20 cellular contexts compared by ENCODE assay signal in genomic region chr13:23634897-23635296, GRCh38.
"Had no signal": no experiment of that assay in that cellular context is flagged by ENCODE, and none has a peak within 500 bp of the region (broad histone marks: within the 10 kb centered on the region; RNA-seq: fewer than 3 reads in every experiment).

No MANE protein-coding gene starts in this region.

- FAIRE-seq: urothelium cell line had no signal

- H3K27ac Mint-ChIP-seq: activated CD4-positive, alpha-beta T cell treated with anti-CD3 and anti-CD28 coated beads, Interleukin-2, amount 10 ng/mL, durations not matched to agents 7 days and 5 days; activated CD8-positive, alpha-beta T cell treated with anti-CD3 and anti-CD28 coated beads, Interleukin-2, amount 10 ng/mL, durations not matched to agents 7 days and 5 days; activated naive CD4-positive, alpha-beta T cell treated with anti-CD3 and anti-CD28 coated beads, Interleukin-2, amount 10 ng/mL, durations not matched to agents 7 days and 5 days had no signal

- H3K9me3 Mint-ChIP-seq: activated CD4-positive, alpha-beta T cell treated with anti-CD3 and anti-CD28 coated beads, Interleukin-2, amount 10 ng/mL, durations not matched to agents 7 days and 5 days; activated naive CD4-positive, alpha-beta T cell treated with anti-CD3 and anti-CD28 coated beads, Interleukin-2, amount 10 ng/mL, durations not matched to agents 7 days and 5 days; activated T-cell treated with anti-CD3 and anti-CD28 coated beads, Interleukin-2, amount 50 U/mL, for 4 hours; central memory CD8-positive, alpha-beta T cell; neural crest cell had no signal

- H3K9me3 ChIP-seq: heart right ventricle, tibial artery had no signal

- H3K4me3 Mint-ChIP-seq: activated CD4-positive, alpha-beta T cell treated with anti-CD3 and anti-CD28 coated beads, Interleukin-2, amount 10 ng/mL, durations not matched to agents 7 days and 5 days; activated CD8-positive, alpha-beta T cell treated with anti-CD3 and anti-CD28 coated beads, Interleukin-2, amount 10 ng/mL, durations not matched to agents 7 days and 5 days; activated naive CD4-positive, alpha-beta T cell treated with anti-CD3 and anti-CD28 coated beads, Interleukin-2, amount 10 ng/mL, durations not matched to agents 7 days and 5 days; activated T-cell treated with anti-CD3 and anti-CD28 coated beads, Interleukin-2, amount 50 U/mL, for 4 hours; central memory CD8-positive, alpha-beta T cell; neural crest cell had no signal

- ATAC-seq: activated CD8-positive, alpha-beta T cell treated with anti-CD3 and anti-CD28 coated beads, Interleukin-2, amount 10 ng/mL, durations not matched to agents 7 days and 5 days; activated T-cell treated with anti-CD3 and anti-CD28 coated beads, Interleukin-2, amount 50 U/mL, for 4 hours; esophagus mucosa; heart right ventricle; left ventricle myocardium superior; right cardiac atrium had no signal

- DNase-seq: activated CD4-positive, alpha-beta T cell treated with anti-CD3 and anti-CD28 coated beads, Interleukin-2, amount 10 ng/mL, durations not matched to agents 7 days and 5 days; activated CD8-positive, alpha-beta T cell treated with anti-CD3 and anti-CD28 coated beads, Interleukin-2, amount 10 ng/mL, durations not matched to agents 7 days and 5 days; activated naive CD4-positive, alpha-beta T cell treated with anti-CD3 and anti-CD28 coated beads, Interleukin-2, amount 10 ng/mL, durations not matched to agents 7 days and 5 days; activated T-cell treated with anti-CD3 and anti-CD28 coated beads, Interleukin-2, amount 50 U/mL, for 4 hours; aorta; cortex of kidney; effector CD4-positive, alpha-beta T cell; heart right ventricle; kidney glomerular epithelial cell; left ventricle myocardium superior; right cardiac atrium; stimulated activated CD4-positive, alpha-beta T cell treated with anti-CD3 and anti-CD28 coated beads, Interleukin-2, amount 100 ng/mL, for 24 hours; stimulated activated naive CD4-positive, alpha-beta T cell treated with Interleukin-2 at 50 U/mL for 16 hours; substantia nigra; T-helper 9 cell; tibial artery had no signal

- H3K27me3 Mint-ChIP-seq: activated CD4-positive, alpha-beta T cell treated with anti-CD3 and anti-CD28 coated beads, Interleukin-2, amount 10 ng/mL, durations not matched to agents 7 days and 5 days; activated naive CD4-positive, alpha-beta T cell treated with anti-CD3 and anti-CD28 coated beads, Interleukin-2, amount 10 ng/mL, durations not matched to agents 7 days and 5 days had no signal

- H3K4me1 Mint-ChIP-seq: activated CD4-positive, alpha-beta T cell treated with anti-CD3 and anti-CD28 coated beads, Interleukin-2, amount 10 ng/mL, durations not matched to agents 7 days and 5 days; activated naive CD4-positive, alpha-beta T cell treated with anti-CD3 and anti-CD28 coated beads, Interleukin-2, amount 10 ng/mL, durations not matched to agents 7 days and 5 days; central memory CD8-positive, alpha-beta T cell had no signal

- H3K36me3 Mint-ChIP-seq: activated naive CD4-positive, alpha-beta T cell treated with anti-CD3 and anti-CD28 coated beads, Interleukin-2, amount 10 ng/mL, durations not matched to agents 7 days and 5 days had no signal

- H3K36me3 ChIP-seq: tibial artery had no signal

- H3K27me3 ChIP-seq: heart right ventricle, tibial artery had no signal

- H3K4me3 ChIP-seq: heart right ventricle, tibial artery had no signal

- H3K27ac ChIP-seq: heart right ventricle, tibial artery had no signal
